In genomic region chr16:30063893-30064745, GRCh38 we compare ENCODE assay signal across 1 cellular context.
TF ChIP-seq lines count a peak whose summit lies in the region.

No MANE protein-coding gene starts in this region.

TF ChIP-seq in GM12878, 131 proteins besides CTCF, POLR2A, EP300 and RAD21 (continued from another document):
- TF ChIP-seq ZBTB40 (IDR thresholded peaks at IDR 0.05; ENCODE audit: borderline replicate concordance): no peak
- no peak for TF ChIP-seq BACH1 (IDR thresholded peaks at IDR 0.05; ENCODE audit: borderline replicate concordance)
- no peak for TF ChIP-seq IRF4 (IDR thresholded peaks at IDR 0.05; ENCODE audit: low read depth, low read length)
- no peak for TF ChIP-seq RELA (IDR thresholded peaks at IDR 0.05; ENCODE audit: borderline replicate concordance, partially characterized antibody)
- no peak for TF ChIP-seq SRF (IDR thresholded peaks at IDR 0.05; ENCODE audit: low read depth in 2 of 2, low read length in 2 of 2)
- no peak for TF ChIP-seq ESRRA (IDR thresholded peaks at IDR 0.05; ENCODE audit: low read length)
- TF ChIP-seq BMI1 (IDR thresholded peaks at IDR 0.05; ENCODE audit: borderline replicate concordance): no peak
- TF ChIP-seq, protein P1, sequence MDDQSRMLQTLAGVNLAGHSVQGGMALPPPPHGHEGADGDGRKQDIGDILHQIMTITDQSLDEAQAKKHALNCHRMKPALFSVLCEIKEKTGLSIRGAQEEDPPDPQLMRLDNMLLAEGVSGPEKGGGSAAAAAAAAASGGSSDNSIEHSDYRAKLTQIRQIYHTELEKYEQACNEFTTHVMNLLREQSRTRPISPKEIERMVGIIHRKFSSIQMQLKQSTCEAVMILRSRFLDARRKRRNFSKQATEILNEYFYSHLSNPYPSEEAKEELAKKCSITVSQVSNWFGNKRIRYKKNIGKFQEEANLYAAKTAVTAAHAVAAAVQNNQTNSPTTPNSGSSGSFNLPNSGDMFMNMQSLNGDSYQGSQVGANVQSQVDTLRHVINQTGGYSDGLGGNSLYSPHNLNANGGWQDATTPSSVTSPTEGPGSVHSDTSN (IDR thresholded peaks at IDR 0.05; ENCODE audit: insufficient replicate concordance, low read depth, low read length): no peak
- TF ChIP-seq WRNIP1 (IDR thresholded peaks at IDR 0.05; ENCODE audit: borderline replicate concordance, low read depth, low read length): no peak
- TF ChIP-seq PAX5 (IDR thresholded peaks at IDR 0.05; ENCODE audit: borderline replicate concordance, low read depth, low read length): no peak
- no peak for TF ChIP-seq TCF7 (IDR thresholded peaks at IDR 0.05; ENCODE audit: borderline replicate concordance)
- no peak for TF ChIP-seq ZNF217 (IDR thresholded peaks at IDR 0.05)
- TF ChIP-seq BCL11A (IDR thresholded peaks at IDR 0.05; ENCODE audit: low read depth, low read length): no peak
- no peak for TF ChIP-seq ZNF384 (IDR thresholded peaks at IDR 0.05; ENCODE audit: borderline replicate concordance, low read depth, low read length)
TF ChIP-seq in GM12878: peak in this region for 35.
